11 cellular contexts compared by ENCODE assay signal in genomic region chr14:60642790-60643397, GRCh38. TPM values are rescaled to one million over a fixed set of nuclear protein-coding genes. Genes with fewer than 3 reads are reported as not detected.
DNase-seq lines count a peak whose midpoint lies in the region; ATAC-seq and TF ChIP-seq lines count a peak whose summit lies in the region.
"Had no signal": no experiment of that assay in that cellular context is flagged by ENCODE, and none has a peak within 500 bp of the region (broad histone marks: within the 10 kb centered on the region; RNA-seq: fewer than 3 reads in every experiment).

No MANE protein-coding gene starts in this region.

- no peak overlapping the region for H3K4me3 ChIP-seq in CD8-positive, alpha-beta memory T cell (ENCODE audit: low read length)
- peak overlapping the region; percentile 46 for H3K4me3 ChIP-seq in HUES6 (ENCODE audit: low read depth, low read length)
- no peak overlapping the region for H3K4me3 ChIP-seq in endodermal cell (ENCODE audit: low read length)
- H3K4me3 ChIP-seq in parathyroid adenoma (ENCODE audit: low read depth, low read length) = peak overlapping the region; percentile 87

- ATAC-seq in HG02840 (IDR thresholded peaks at IDR 0.05; ENCODE audit: low FRiP score, unreplicated experiment) = no peak

- no peak overlapping the region for H3K27ac ChIP-seq in CD8-positive, alpha-beta memory T cell (ENCODE audit: low read depth, low read length)
- H3K27ac ChIP-seq in HUES6 (ENCODE audit: low read depth, low read length) (no peak overlapping the region), endodermal cell (ENCODE audit: low read depth, low read length) (no peak overlapping the region), parathyroid adenoma (peak overlapping the region; percentile 96)
- H3K27ac ChIP-seq: stomach, WERI-Rb-1 had no signal

- POLR2A ChIA-PET in CD8-positive, alpha-beta memory T cell (lab: Charles Lee) = no interaction called here

- H3K79me2 ChIP-seq in parathyroid adenoma = peaks cover 76% of the 10 kb centered on the region

- peaks cover 83 to 96% of the 10 kb centered on the region in 2 donors for H3K27me3 Mint-ChIP-seq in CD8-positive, alpha-beta memory T cell
- peaks cover 100% of the 10 kb centered on the region for H3K27me3 Mint-ChIP-seq in endodermal cell (ENCODE audit: insufficient read depth)

- H3K9ac ChIP-seq in HUES6 (ENCODE audit: low read length) (no peak overlapping the region), endodermal cell (ENCODE audit: extremely low read depth, low read length, poor library complexity, severe bottlenecking) (no peak overlapping the region), parathyroid adenoma (peak overlapping the region; percentile 69)

- no peak overlapping the region for H3K27ac Mint-ChIP-seq in CD8-positive, alpha-beta memory T cell
- H3K27ac Mint-ChIP-seq in endodermal cell = no peak overlapping the region

- peak overlapping the region in 4 of 7 donors; percentile 39 to 61 (median 44) for H3K4me3 Mint-ChIP-seq in CD8-positive, alpha-beta memory T cell
- H3K4me3 Mint-ChIP-seq in endodermal cell = peak overlapping the region; percentile 24

- DNase-seq in CD8-positive, alpha-beta memory T cell = no peak
- DNase-seq in endodermal cell (peak; percentile 72), hepatic stellate cell (ENCODE audit: low spot score) (no peak), DMS153 (lab: John Stamatoyannopoulos, UW) (no peak)
- DNase-seq: NCI-H1436, SHP77 treated with DMSO at 0.1 percent for 48 hours, stomach, WERI-Rb-1 had no signal

- CTCF ChIA-PET in CD8-positive, alpha-beta memory T cell (lab: Charles Lee) = interaction anchor here (3.0 kb wide), 1 partner anchor 18 kb away, joined by 10 read pairs; no protein-coding TSS in a partner anchor

- H3K4me2 ChIP-seq in parathyroid adenoma (ENCODE audit: low read length) = peak overlapping the region; percentile 94

- H3K9me3 ChIP-seq in CD8-positive, alpha-beta memory T cell (ENCODE audit: low read length) = no peaks in the 10 kb centered on the region
- H3K9me3 ChIP-seq in HUES6 (ENCODE audit: control insufficient read depth, insufficient read depth, low read depth, low read length) (no peaks in the 10 kb centered on the region), endodermal cell (ENCODE audit: control insufficient read depth, low read length) (no peaks in the 10 kb centered on the region), parathyroid adenoma (ENCODE audit: control insufficient read depth, low read length) (no peaks in the 10 kb centered on the region)
- H3K9me3 ChIP-seq: stomach had no signal

- H3K36me3 ChIP-seq in CD8-positive, alpha-beta memory T cell (ENCODE audit: insufficient read depth, low read length) = no peaks in the 10 kb centered on the region
- H3K36me3 ChIP-seq in HUES6 (ENCODE audit: control insufficient read depth, insufficient read depth, low read length) (no peaks in the 10 kb centered on the region), endodermal cell (ENCODE audit: control insufficient read depth, insufficient read depth, low read length) (no peaks in the 10 kb centered on the region), parathyroid adenoma (ENCODE audit: control insufficient read depth, insufficient read depth, low read length) (peaks cover 4% of the 10 kb centered on the region)
- H3K36me3 ChIP-seq: stomach, WERI-Rb-1 had no signal

- H3K4me1 Mint-ChIP-seq in CD8-positive, alpha-beta memory T cell = peaks cover 35 to 42% (median 37%) of the 10 kb centered on the region in 3 donors
- H3K4me1 Mint-ChIP-seq in endodermal cell = peaks cover 64% of the 10 kb centered on the region

- H3K9me3 Mint-ChIP-seq in CD8-positive, alpha-beta memory T cell = no peaks in the 10 kb centered on the region
- no peaks in the 10 kb centered on the region for H3K9me3 Mint-ChIP-seq in endodermal cell

- peaks cover 85% of the 10 kb centered on the region for H3K27me3 ChIP-seq in CD8-positive, alpha-beta memory T cell (ENCODE audit: insufficient read depth, low read length, poor library complexity, severe bottlenecking)
- H3K27me3 ChIP-seq in HUES6 (ENCODE audit: control insufficient read depth, insufficient read depth, low read length) = peaks cover 100% of the 10 kb centered on the region
- H3K27me3 ChIP-seq in endodermal cell (ENCODE audit: control insufficient read depth, insufficient read depth, low read length, poor library complexity, severe bottlenecking) = peaks cover 100% of the 10 kb centered on the region
- no peaks in the 10 kb centered on the region for H3K27me3 ChIP-seq in parathyroid adenoma (ENCODE audit: control insufficient read depth, insufficient read depth, low read length)

- H3K36me3 Mint-ChIP-seq in CD8-positive, alpha-beta memory T cell = no peaks in the 10 kb centered on the region
- H3K36me3 Mint-ChIP-seq in endodermal cell (ENCODE audit: low read depth) = no peaks in the 10 kb centered on the region

- no peak overlapping the region for H2AFZ ChIP-seq in parathyroid adenoma

- WGBS in endodermal cell (ENCODE audit: insufficient coverage in 1 of 2, insufficient read length in 1 of 2), 2 experiments = 3 to 6% methylated on average over 24 to 34 of the region's 34 CpGs

- TF ChIP-seq CTCF in endodermal cell (conservative IDR thresholded peaks at IDR 0.05) = no peak
- TF ChIP-seq CTCF in parathyroid adenoma (IDR thresholded peaks at IDR 0.05) = no peak

- peaks cover 14% of the 10 kb centered on the region for H3K4me1 ChIP-seq in CD8-positive, alpha-beta memory T cell (ENCODE audit: insufficient read depth, low read length)
- H3K4me1 ChIP-seq in HUES6 (ENCODE audit: control insufficient read depth, insufficient read depth, low read length) (peaks cover 63% of the 10 kb centered on the region), endodermal cell (ENCODE audit: control insufficient read depth, insufficient read depth, low read length) (peaks cover 31% of the 10 kb centered on the region), parathyroid adenoma (peaks cover 13% of the 10 kb centered on the region)

RNA-seq across cellular contexts. Expression of gene SIX1, which starts 6.4 kb away (rescaled TPM):
- total RNA-seq in CD8-positive, alpha-beta memory T cell = not detected
- polyA plus RNA-seq in CD8-positive, alpha-beta memory T cell = not detected
- total RNA-seq in endodermal cell = under 1 TPM in 1 of 2 donors, not detected in 1; 0.13 TPM
- 4.8 TPM for polyA plus RNA-seq in endodermal cell (2013, experiment 1 of 2)
- polyA plus RNA-seq in endodermal cell (2013, experiment 2 of 2) = 4.9 TPM

Comparison
In these comparisons a context has a peak if more than half of its experiments do, and no peak if none do; other contexts are left out.
1. H3K4me3 ChIP-seq: peak in HUES6 (single experiment) and parathyroid adenoma (single experiment); none in CD8-positive, alpha-beta memory T cell (single experiment) and endodermal cell (single experiment).